In genomic region chr15:44319385-44319784, GRCh38 we compare ENCODE assay signal across 12 cellular contexts. TPM values are rescaled to one million over a fixed set of nuclear protein-coding genes. Genes with fewer than 3 reads are reported as not detected.
DNase-seq lines count a peak whose midpoint lies in the region; ATAC-seq lines count a peak whose summit lies in the region.
"Had no signal": no experiment of that assay in that cellular context is flagged by ENCODE, and none has a peak within 500 bp of the region (broad histone marks: within the 10 kb centered on the region; RNA-seq: fewer than 3 reads in every experiment).

No MANE protein-coding gene starts in this region.

- H3K36me3 Mint-ChIP-seq in activated CD4-positive, alpha-beta T cell treated with anti-CD3 and anti-CD28 coated beads, Interleukin-2, amount 10 ng/mL, durations not matched to agents 24 days and 14 days (ENCODE audit: low read depth) = peaks cover 4% of the 10 kb centered on the region
- H3K36me3 Mint-ChIP-seq in IgD-negative memory B cell = no peaks in the 10 kb centered on the region
- H3K36me3 Mint-ChIP-seq in stimulated activated effector memory CD8-positive, alpha-beta T cell treated with anti-CD3 and anti-CD28 coated beads, Interleukin-12 subunit alpha, Interleukin-12 subunit beta, amount 100 ng/mL, for 72 hours = no peaks in the 10 kb centered on the region

- no peak overlapping the region for H3K4me3 Mint-ChIP-seq in activated CD4-positive, alpha-beta T cell treated with anti-CD3 and anti-CD28 coated beads, Interleukin-2, amount 10 ng/mL, durations not matched to agents 24 days and 14 days
- H3K4me3 Mint-ChIP-seq in IgD-negative memory B cell = peak overlapping the region in 3 of 4 donors; percentile 64 to 81 (median 81)
- no peak overlapping the region for H3K4me3 Mint-ChIP-seq in stimulated activated effector memory CD8-positive, alpha-beta T cell treated with anti-CD3 and anti-CD28 coated beads, Interleukin-12 subunit alpha, Interleukin-12 subunit beta, amount 100 ng/mL, for 72 hours

- intact Hi-C loops in activated CD4-positive, alpha-beta T cell treated with anti-CD3 and anti-CD28 coated beads, Interleukin-2, amount 10 ng/mL, durations not matched to agents 24 days and 14 days (cut with micrococcal nuclease) = no loop called here

- in situ Hi-C loops in ACHN (cut with HindIII; ENCODE audit: low pct_ligation_motif_present, low pct_unique_long_range_greater_than_20kb, low sequenced_read_pairs) = no loop called here

- no peak overlapping the region for H3K27ac Mint-ChIP-seq in activated CD4-positive, alpha-beta T cell treated with anti-CD3 and anti-CD28 coated beads, Interleukin-2, amount 10 ng/mL, durations not matched to agents 24 days and 14 days
- peak overlapping the region in 1 of 3 donors; percentile 86 for H3K27ac Mint-ChIP-seq in IgD-negative memory B cell
- H3K27ac Mint-ChIP-seq in stimulated activated effector memory CD8-positive, alpha-beta T cell treated with anti-CD3 and anti-CD28 coated beads, Interleukin-12 subunit alpha, Interleukin-12 subunit beta, amount 100 ng/mL, for 72 hours = peak overlapping the region; percentile 5

- no peaks in the 10 kb centered on the region for H3K9me3 Mint-ChIP-seq in activated CD4-positive, alpha-beta T cell treated with anti-CD3 and anti-CD28 coated beads, Interleukin-2, amount 10 ng/mL, durations not matched to agents 24 days and 14 days
- H3K9me3 Mint-ChIP-seq in IgD-negative memory B cell = no peaks in the 10 kb centered on the region
- no peaks in the 10 kb centered on the region for H3K9me3 Mint-ChIP-seq in stimulated activated effector memory CD8-positive, alpha-beta T cell treated with anti-CD3 and anti-CD28 coated beads, Interleukin-12 subunit alpha, Interleukin-12 subunit beta, amount 100 ng/mL, for 72 hours

- H3K27me3 Mint-ChIP-seq in activated CD4-positive, alpha-beta T cell treated with anti-CD3 and anti-CD28 coated beads, Interleukin-2, amount 10 ng/mL, durations not matched to agents 24 days and 14 days = no peaks in the 10 kb centered on the region
- no peaks in the 10 kb centered on the region for H3K27me3 Mint-ChIP-seq in IgD-negative memory B cell

- peaks cover 16% of the 10 kb centered on the region for H3K4me1 Mint-ChIP-seq in activated CD4-positive, alpha-beta T cell treated with anti-CD3 and anti-CD28 coated beads, Interleukin-2, amount 10 ng/mL, durations not matched to agents 24 days and 14 days
- H3K4me1 Mint-ChIP-seq in IgD-negative memory B cell = peaks cover 13 to 31% (median 27%) of the 10 kb centered on the region in 3 donors
- peaks cover 21% of the 10 kb centered on the region for H3K4me1 Mint-ChIP-seq in stimulated activated effector memory CD8-positive, alpha-beta T cell treated with anti-CD3 and anti-CD28 coated beads, Interleukin-12 subunit alpha, Interleukin-12 subunit beta, amount 100 ng/mL, for 72 hours

- peak; percentile 73 for ATAC-seq in HG02571 (IDR thresholded peaks at IDR 0.05; ENCODE audit: unreplicated experiment)
- peak; percentile 71 for ATAC-seq in stimulated activated effector memory CD8-positive, alpha-beta T cell treated with anti-CD3 and anti-CD28 coated beads, Interleukin-12 subunit alpha, Interleukin-12 subunit beta, amount 100 ng/mL, for 72 hours
- ATAC-seq: left lung, right lobe of liver had no signal

- peak; percentile 56 for DNase-seq in activated CD4-positive, alpha-beta T cell treated with anti-CD3 and anti-CD28 coated beads, Interleukin-2, amount 10 ng/mL, durations not matched to agents 24 days and 14 days
- no peak for DNase-seq in activated CD4-positive, alpha-beta T cell treated with anti-CD3 and anti-CD28 coated beads for 4 hours
- no peak for DNase-seq in stimulated activated effector memory CD8-positive, alpha-beta T cell treated with anti-CD3 and anti-CD28 coated beads, Interleukin-12 subunit alpha, Interleukin-12 subunit beta, amount 100 ng/mL, for 72 hours (ENCODE audit: low spot score in 2 of 2)
- DNase-seq in NCI-H2227 treated with DMSO at 0.1 percent for 48 hours (lab: John Stamatoyannopoulos, UW) = no peak
- no peak for DNase-seq in ACHN
- DNase-seq in RKO (ENCODE audit: low spot score) = no peak
- DNase-seq: amygdala, KG1, left lung, right lobe of liver had no signal

RNA-seq across cellular contexts. Expression of gene GOLM2, which starts 30.9 kb away (rescaled TPM):
- total RNA-seq in activated CD4-positive, alpha-beta T cell treated with anti-CD3 and anti-CD28 coated beads, Interleukin-2, amount 10 ng/mL, durations not matched to agents 24 days and 14 days = 50.6 and 55.8 TPM in 2 replicates
- 46.7 TPM for polyA plus RNA-seq in IgD-negative memory B cell

Comparison
In these comparisons a context has a peak if more than half of its experiments do, and no peak if none do; other contexts are left out.
1. H3K4me3 Mint-ChIP-seq: peak in IgD-negative memory B cell (3 of 4); none in activated CD4-positive, alpha-beta T cell treated with anti-CD3 and anti-CD28 coated beads, Interleukin-2, amount 10 ng/mL, durations not matched to agents 24 days and 14 days (single experiment) and stimulated activated effector memory CD8-positive, alpha-beta T cell treated with anti-CD3 and anti-CD28 coated beads, Interleukin-12 subunit alpha, Interleukin-12 subunit beta, amount 100 ng/mL, for 72 hours (single experiment).